Comparison of ENCODE assay signal across 1 cellular context in the genomic region with DNA sequence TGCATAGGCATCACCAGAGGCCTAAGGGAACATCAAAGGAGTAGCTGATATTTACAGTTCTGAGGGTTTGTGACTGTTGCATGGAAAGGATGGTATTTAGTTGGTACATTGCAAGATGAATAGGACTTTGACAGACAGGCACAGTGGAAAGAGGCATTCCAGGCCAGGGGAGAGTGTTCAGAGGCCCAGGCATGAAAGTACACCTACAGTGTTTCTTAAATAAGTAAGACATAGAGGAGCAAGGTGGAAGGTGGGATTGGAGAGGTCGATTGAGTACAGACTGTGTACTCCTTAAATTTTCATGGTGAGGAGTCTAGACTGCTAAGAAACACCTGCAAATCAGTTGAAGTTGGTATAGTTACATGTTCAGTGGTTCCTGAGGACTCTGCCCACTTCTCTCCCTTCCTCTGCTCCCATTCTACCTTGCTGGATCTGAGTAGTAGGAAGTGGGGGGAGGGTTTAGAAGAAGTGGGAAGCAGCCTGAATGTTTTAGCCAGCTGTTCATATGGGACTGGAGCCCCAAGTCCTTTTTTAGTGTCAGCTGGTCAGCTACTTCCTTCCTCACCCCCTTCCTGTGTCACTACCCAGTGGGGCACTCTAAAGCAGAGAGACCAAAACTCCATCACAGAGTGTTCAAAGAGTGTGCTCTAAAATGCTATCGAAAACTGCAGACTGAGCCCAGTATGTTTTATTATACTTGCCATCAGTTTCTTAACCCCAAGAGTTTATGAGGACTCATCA.
TF ChIP-seq lines count a peak whose summit lies in the region.

No MANE protein-coding gene starts in this region.

TF ChIP-seq in GM23338, 12 proteins besides CTCF, POLR2A, EP300 and RAD21 (continued from another document):
- TF ChIP-seq, protein P1, sequence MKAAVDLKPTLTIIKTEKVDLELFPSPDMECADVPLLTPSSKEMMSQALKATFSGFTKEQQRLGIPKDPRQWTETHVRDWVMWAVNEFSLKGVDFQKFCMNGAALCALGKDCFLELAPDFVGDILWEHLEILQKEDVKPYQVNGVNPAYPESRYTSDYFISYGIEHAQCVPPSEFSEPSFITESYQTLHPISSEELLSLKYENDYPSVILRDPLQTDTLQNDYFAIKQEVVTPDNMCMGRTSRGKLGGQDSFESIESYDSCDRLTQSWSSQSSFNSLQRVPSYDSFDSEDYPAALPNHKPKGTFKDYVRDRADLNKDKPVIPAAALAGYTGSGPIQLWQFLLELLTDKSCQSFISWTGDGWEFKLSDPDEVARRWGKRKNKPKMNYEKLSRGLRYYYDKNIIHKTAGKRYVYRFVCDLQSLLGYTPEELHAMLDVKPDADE (IDR thresholded peaks at IDR 0.05): no peak
- TF ChIP-seq NANOG (IDR thresholded peaks at IDR 0.05; ENCODE audit: borderline replicate concordance): no peak
- no peak for TF ChIP-seq POLR2AphosphoS5 (IDR thresholded peaks at IDR 0.05; ENCODE audit: low read depth)
- no peak for TF ChIP-seq EZH2phosphoT487 (IDR thresholded peaks at IDR 0.05; ENCODE audit: unreplicated experiment)
- TF ChIP-seq, protein P2, sequence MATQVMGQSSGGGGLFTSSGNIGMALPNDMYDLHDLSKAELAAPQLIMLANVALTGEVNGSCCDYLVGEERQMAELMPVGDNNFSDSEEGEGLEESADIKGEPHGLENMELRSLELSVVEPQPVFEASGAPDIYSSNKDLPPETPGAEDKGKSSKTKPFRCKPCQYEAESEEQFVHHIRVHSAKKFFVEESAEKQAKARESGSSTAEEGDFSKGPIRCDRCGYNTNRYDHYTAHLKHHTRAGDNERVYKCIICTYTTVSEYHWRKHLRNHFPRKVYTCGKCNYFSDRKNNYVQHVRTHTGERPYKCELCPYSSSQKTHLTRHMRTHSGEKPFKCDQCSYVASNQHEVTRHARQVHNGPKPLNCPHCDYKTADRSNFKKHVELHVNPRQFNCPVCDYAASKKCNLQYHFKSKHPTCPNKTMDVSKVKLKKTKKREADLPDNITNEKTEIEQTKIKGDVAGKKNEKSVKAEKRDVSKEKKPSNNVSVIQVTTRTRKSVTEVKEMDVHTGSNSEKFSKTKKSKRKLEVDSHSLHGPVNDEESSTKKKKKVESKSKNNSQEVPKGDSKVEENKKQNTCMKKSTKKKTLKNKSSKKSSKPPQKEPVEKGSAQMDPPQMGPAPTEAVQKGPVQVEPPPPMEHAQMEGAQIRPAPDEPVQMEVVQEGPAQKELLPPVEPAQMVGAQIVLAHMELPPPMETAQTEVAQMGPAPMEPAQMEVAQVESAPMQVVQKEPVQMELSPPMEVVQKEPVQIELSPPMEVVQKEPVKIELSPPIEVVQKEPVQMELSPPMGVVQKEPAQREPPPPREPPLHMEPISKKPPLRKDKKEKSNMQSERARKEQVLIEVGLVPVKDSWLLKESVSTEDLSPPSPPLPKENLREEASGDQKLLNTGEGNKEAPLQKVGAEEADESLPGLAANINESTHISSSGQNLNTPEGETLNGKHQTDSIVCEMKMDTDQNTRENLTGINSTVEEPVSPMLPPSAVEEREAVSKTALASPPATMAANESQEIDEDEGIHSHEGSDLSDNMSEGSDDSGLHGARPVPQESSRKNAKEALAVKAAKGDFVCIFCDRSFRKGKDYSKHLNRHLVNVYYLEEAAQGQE (IDR thresholded peaks at IDR 0.05; ENCODE audit: unreplicated experiment): no peak
- no peak for TF ChIP-seq ZNF114 (CRISPR knock-in tag; IDR thresholded peaks at IDR 0.05)
- TF ChIP-seq EZH2 (IDR thresholded peaks at IDR 0.05; ENCODE audit: low read depth, unreplicated experiment): no peak
